8 cellular contexts compared by ENCODE assay signal in genomic region chr5:151772029-151772867, GRCh38. TPM values are rescaled to one million over a fixed set of nuclear protein-coding genes. Genes with fewer than 3 reads are reported as not detected.
A peak's percentile ranks its signal among the peaks of the same experiment; 100 is the strongest.
DNase-seq lines count a peak whose midpoint lies in the region; ATAC-seq and TF ChIP-seq lines count a peak whose summit lies in the region.

No MANE protein-coding gene starts in this region.

- peak; percentile 20 for DNase-seq in activated T-cell treated with anti-CD3 and anti-CD28 coated beads for 1 hour (ENCODE audit: low read depth)
- DNase-seq in activated T-cell treated with anti-CD3 and anti-CD28 coated beads, Interleukin-2, amount 50 U/mL, for 1 hour: no peak
- DNase-seq in NCI-H1092 (lab: John Stamatoyannopoulos, UW): peak; percentile 6
- peak; percentile 58 to 65 for DNase-seq in activated T-cell treated with anti-CD3 and anti-CD28 coated beads, Interleukin-2, amount 50 U/mL, for 48 hours
- peak; percentile 25 for DNase-seq in fibroblast of peridontal ligament (ENCODE audit: extremely low read depth)
- peak; percentile 18 for DNase-seq in neural crest cell (ENCODE audit: low read depth, low spot score)
- DNase-seq in thoracic aorta (ENCODE audit: low spot score): no peak
- DNase-seq in NCI-H1048 (lab: John Stamatoyannopoulos, UW): no peak

- H3K36me3 ChIP-seq in thoracic aorta: no peaks in the 10 kb centered on the region

- peak; percentile 1 for ATAC-seq in thoracic aorta (ENCODE audit: insufficient number of reproducible peaks, low FRiP score, low read depth)

- peaks cover 38 to 43% of the 10 kb centered on the region in 2 donors for H3K4me1 ChIP-seq in thoracic aorta (ENCODE audit: control insufficient read depth in 1 of 2, low read depth in 2 of 2)

- peak overlapping the region; percentile 89 to 92 for H3K27ac ChIP-seq in thoracic aorta

- peak overlapping the region; percentile 91 for H3K4me3 Mint-ChIP-seq in neural crest cell

- H3K36me3 Mint-ChIP-seq in neural crest cell (ENCODE audit: low read depth): peaks cover 6% of the 10 kb centered on the region

- no peak for TF ChIP-seq CTCF in neural crest cell (conservative IDR thresholded peaks at IDR 0.05)
- TF ChIP-seq CTCF in thoracic aorta (IDR thresholded peaks at IDR 0.05): no peak

- H3K27me3 Mint-ChIP-seq in neural crest cell (ENCODE audit: low read depth): no peaks in the 10 kb centered on the region

- H3K9me3 Mint-ChIP-seq in neural crest cell: no peaks in the 10 kb centered on the region

- H3K27me3 ChIP-seq in thoracic aorta (replicated peaks; ENCODE audit: insufficient read depth): no peaks in the 10 kb centered on the region

- no peaks in the 10 kb centered on the region for H3K9me3 ChIP-seq in thoracic aorta

- peaks cover 51% of the 10 kb centered on the region for H3K4me1 Mint-ChIP-seq in neural crest cell

- peak overlapping the region; percentile 95 for H3K4me3 ChIP-seq in thoracic aorta

- peak overlapping the region; percentile 94 for H3K27ac Mint-ChIP-seq in neural crest cell (ENCODE audit: unreplicated experiment)

RNA-seq across cellular contexts. Expression of gene G3BP1, which starts 0.5 kb away (rescaled TPM):
- total RNA-seq in neural crest cell (309 and 317 TPM in 2 replicates), thoracic aorta (100 to 1,000 TPM in 1 of 2 donors, 10 to 100 TPM in 1; 64.7 to 182 TPM)

RNA-seq across cellular contexts. Expression of gene ATOX1, which starts 13.8 kb away (rescaled TPM):
- total RNA-seq in neural crest cell: 82.4 and 84.6 TPM in 2 replicates
- total RNA-seq in thoracic aorta: 10 to 100 TPM; 32.9 to 36.8 TPM

Comparison
In these comparisons a context has a peak if more than half of its experiments do, and no peak if none do; other contexts are left out.
1. DNase-seq: peak in activated T-cell treated with anti-CD3 and anti-CD28 coated beads for 1 hour (single experiment), NCI-H1092 (single experiment), activated T-cell treated with anti-CD3 and anti-CD28 coated beads, Interleukin-2, amount 50 U/mL, for 48 hours (2 of 2), fibroblast of peridontal ligament (single experiment) and neural crest cell (single experiment); none in activated T-cell treated with anti-CD3 and anti-CD28 coated beads, Interleukin-2, amount 50 U/mL, for 1 hour (single experiment), thoracic aorta (single experiment) and NCI-H1048 (single experiment).